Comparison of ENCODE assay signal across 8 cellular contexts in genomic region chr12:10722905-10723866, GRCh38. TPM values are rescaled to one million over a fixed set of nuclear protein-coding genes. Genes with fewer than 3 reads are reported as not detected.
A peak's percentile ranks its signal among the peaks of the same experiment; 100 is the strongest.
DNase-seq lines count a peak whose midpoint lies in the region; ATAC-seq and TF ChIP-seq lines count a peak whose summit lies in the region.

Gene YBX3 (minus strand): TSS chr12:10723323. CDS start chr12:10723111, 212 bp downstream.

- TF ChIP-seq CTCF in activated CD8-positive, alpha-beta T cell treated with anti-CD3 and anti-CD28 coated beads for 36 hours (IDR thresholded peaks at IDR 0.05), result no peak

- H3K4me3 Mint-ChIP-seq in activated CD8-positive, alpha-beta T cell treated with anti-CD3 and anti-CD28 coated beads for 36 hours, result peak within 1 kb of the TSS; percentile 98

- H3K9me3 Mint-ChIP-seq in activated CD8-positive, alpha-beta T cell treated with anti-CD3 and anti-CD28 coated beads for 36 hours, result no peaks in the 10 kb centered on the region

- DNase-seq in DMS153 treated with DMSO at 0.1 percent for 48 hours (lab: John Stamatoyannopoulos, UW; ENCODE audit: unreplicated experiment), result peak; percentile 25
- no peak for DNase-seq in DMS153 (lab: John Stamatoyannopoulos, UW)
- peak; percentile 15 for DNase-seq in NCI-H2171 (lab: John Stamatoyannopoulos, UW)
- peak; percentile 73 for DNase-seq in activated CD8-positive, alpha-beta T cell treated with anti-CD3 and anti-CD28 coated beads for 36 hours
- peak; percentile 78 for DNase-seq in medulla oblongata (ENCODE audit: extremely low spot score)
- peak; percentile 24 for DNase-seq in stimulated activated CD8-positive, alpha-beta memory T cell treated with anti-CD3 and anti-CD28 coated beads, Interleukin-12 subunit alpha, Interleukin-12 subunit beta, amount 100 ng/mL, for 24 hours (ENCODE audit: extremely low read depth)

- no peak within 1 kb of the TSS for H3K9ac ChIP-seq in endocrine pancreas (ENCODE audit: control insufficient read depth, insufficient read depth, low read length)

- peaks cover 38% of the 10 kb centered on the region for H3K4me1 Mint-ChIP-seq in activated CD8-positive, alpha-beta T cell treated with anti-CD3 and anti-CD28 coated beads for 36 hours (ENCODE audit: low read depth)

- H3K27me3 ChIP-seq in endocrine pancreas (ENCODE audit: control insufficient read depth, insufficient read depth, low read length), result peaks cover 16% of the 10 kb centered on the region

- peak within 1 kb of the TSS; percentile 99 for H3K27ac Mint-ChIP-seq in activated CD8-positive, alpha-beta T cell treated with anti-CD3 and anti-CD28 coated beads for 36 hours

- intact Hi-C loops in activated CD8-positive, alpha-beta T cell treated with anti-CD3 and anti-CD28 coated beads for 36 hours (cut with micrococcal nuclease), result no loop called here

- POLR2A ChIA-PET in activated CD8-positive, alpha-beta T cell treated with anti-CD3 and anti-CD28 coated beads for 36 hours (lab: Charles Lee), result interaction anchor here (0.7 to 2.6 kb wide), 6 partner anchors 12 to 1543 kb away, joined by 3 to 9 read pairs (median 6); partner anchors contain the start of gene LRP6

- H3K4me1 ChIP-seq in endocrine pancreas (ENCODE audit: control insufficient read depth, insufficient read depth, low read length), result no peaks in the 10 kb centered on the region

- no peaks in the 10 kb centered on the region for H3K36me3 ChIP-seq in endocrine pancreas (ENCODE audit: control insufficient read depth, insufficient read depth, low read length)

- no peaks in the 10 kb centered on the region for H3K9me3 ChIP-seq in endocrine pancreas (ENCODE audit: control insufficient read depth, low read length)

- ATAC-seq in HG02763 (IDR thresholded peaks at IDR 0.05; ENCODE audit: unreplicated experiment), result peak; percentile 59
- ATAC-seq in activated CD8-positive, alpha-beta T cell treated with anti-CD3 and anti-CD28 coated beads for 36 hours, result peak; percentile 32

- CTCF ChIA-PET in activated CD8-positive, alpha-beta T cell treated with anti-CD3 and anti-CD28 coated beads for 36 hours (lab: Charles Lee), result interaction anchor here (1.0 to 2.5 kb wide), 2 partner anchors 27 to 357 kb away, joined by 3 to 16 read pairs; no protein-coding TSS in a partner anchor

- peaks cover 26% of the 10 kb centered on the region for H3K27me3 Mint-ChIP-seq in activated CD8-positive, alpha-beta T cell treated with anti-CD3 and anti-CD28 coated beads for 36 hours

- H3K36me3 Mint-ChIP-seq in activated CD8-positive, alpha-beta T cell treated with anti-CD3 and anti-CD28 coated beads for 36 hours (ENCODE audit: low read depth), result peaks cover 26% of the 10 kb centered on the region

- H3K4me3 ChIP-seq in endocrine pancreas (ENCODE audit: control insufficient read depth, insufficient read depth, low read length), result peak within 1 kb of the TSS; percentile 64

RNA-seq across cellular contexts. Expression of gene YBX3, which starts in this region (rescaled TPM):
- total RNA-seq in activated CD8-positive, alpha-beta T cell treated with anti-CD3 and anti-CD28 coated beads for 36 hours, result 100 to 1,000 TPM; 258 to 273 TPM
